ENCODE assay signal across 1 cellular context in the genomic region with DNA sequence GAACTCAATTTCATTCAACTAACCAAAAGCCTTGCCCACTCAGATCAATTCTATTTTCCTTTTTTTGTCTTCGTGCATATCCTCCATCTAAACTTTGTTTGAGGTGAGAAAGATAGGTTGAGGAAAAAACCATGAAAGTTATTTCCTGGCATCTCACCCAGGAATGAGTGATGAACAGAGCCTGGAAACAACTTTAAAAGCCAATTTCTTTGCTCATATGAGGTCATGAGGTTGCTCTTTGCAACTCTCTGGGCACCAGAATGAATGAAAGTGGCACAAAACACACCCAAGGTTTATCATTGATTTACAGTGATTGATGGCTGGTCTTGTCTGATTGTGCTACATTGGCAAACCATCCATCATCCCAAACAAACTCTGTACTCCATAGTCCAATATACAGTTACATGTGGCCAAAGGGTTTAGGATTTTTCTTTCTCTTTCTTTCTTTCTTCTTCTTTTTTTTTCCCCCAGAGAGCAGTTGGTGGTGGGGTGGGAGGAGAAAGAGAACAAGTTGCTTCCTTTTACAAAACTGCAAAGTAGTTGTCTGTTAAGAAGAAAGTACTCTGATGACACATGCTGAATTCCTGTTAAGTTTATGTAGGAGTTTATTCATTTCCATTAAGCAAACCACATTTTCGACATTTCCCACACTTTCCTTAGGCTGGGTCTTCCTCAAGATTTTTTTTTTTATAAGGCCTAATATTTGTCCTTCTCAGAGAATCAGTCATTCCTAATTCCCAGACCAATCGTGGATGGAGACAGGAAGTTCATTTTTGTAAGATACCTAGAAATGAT.
TF ChIP-seq lines count a peak whose summit lies in the region.

No MANE protein-coding gene starts in this region.

TF ChIP-seq in HepG2, 621 proteins besides CTCF, POLR2A, EP300 and RAD21 (continued from another document):
- no peak for TF ChIP-seq LRRFIP1 (CRISPR knock-in tag; conservative IDR thresholded peaks at IDR 0.05)
TF ChIP-seq in HepG2: peak in this region for 0.
